21 cellular contexts compared by ENCODE assay signal in the genomic region with DNA sequence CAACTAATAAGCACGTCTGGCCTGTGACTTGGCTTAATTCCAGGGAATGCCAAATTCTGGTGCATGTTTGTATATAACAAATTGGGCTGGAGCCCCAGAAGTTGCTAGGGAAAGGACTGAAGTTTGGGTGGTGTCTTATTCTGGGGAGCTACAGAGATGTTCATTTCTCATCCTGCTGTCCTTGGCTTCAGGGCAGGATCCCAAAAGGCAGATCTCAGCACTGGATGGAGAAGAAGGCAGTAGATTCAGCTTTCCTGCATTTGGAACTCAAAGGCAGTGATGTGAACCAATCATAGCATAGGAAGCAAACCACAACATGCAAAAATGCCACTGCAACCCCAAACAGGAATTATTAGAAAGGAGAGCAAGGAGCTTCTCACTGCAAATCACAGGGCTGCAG.
DNase-seq lines count a peak whose midpoint lies in the region; ATAC-seq and TF ChIP-seq lines count a peak whose summit lies in the region.
"Had no signal": no experiment of that assay in that cellular context is flagged by ENCODE, and none has a peak within 500 bp of the region (broad histone marks: within the 10 kb centered on the region; RNA-seq: fewer than 3 reads in every experiment).

No MANE protein-coding gene starts in this region.

- H3K4me1 Mint-ChIP-seq in neural crest cell: peaks cover 18% of the 10 kb centered on the region
- H3K4me1 Mint-ChIP-seq: B cell had no signal

- no peak overlapping the region for H2BK5ac ChIP-seq in IMR-90 (ENCODE audit: low read depth, low read length, poor library complexity, severe bottlenecking)

- peak overlapping the region; percentile 31 for H3K4ac ChIP-seq in IMR-90 (ENCODE audit: low read depth, low read length)

- in situ Hi-C loops in IMR-90 (cut with MboI; ENCODE audit: low sequenced_read_pairs) (no loop called here), G401 (cut with HindIII; ENCODE audit: low sequenced_read_pairs) (no loop called here)

- H2BK15ac ChIP-seq in IMR-90 (ENCODE audit: low read depth, low read length): peak overlapping the region; percentile 6; the same call in 2 of the 3 replicates

- no TSS peak for BruUV-seq in IMR-90 (replicated peaks; lab: Mats Ljungman, UMichigan)

- H3K27me3 ChIP-seq in IMR-90 (ENCODE audit: control insufficient read depth, insufficient read depth, low read length): no peaks in the 10 kb centered on the region
- no peaks in the 10 kb centered on the region for H3K27me3 ChIP-seq in vagina
- H3K27me3 ChIP-seq: BLaER1 treated with 17β-estradiol and CSF1 and Interleukin-3, amounts not matched to agents 10 nM and 100 nM had no signal

- TF ChIP-seq RAD21 in IMR-90 (IDR thresholded peaks at IDR 0.05; ENCODE audit: low read length): no peak

- no peak overlapping the region for H4K5ac ChIP-seq in IMR-90 (ENCODE audit: low read depth, low read length)

- no peak overlapping the region for H3K4me2 ChIP-seq in IMR-90 (ENCODE audit: low read depth, low read length)
- H3K4me2 ChIP-seq: A549; BLaER1 treated with 17β-estradiol and CSF1 and Interleukin-3, amounts not matched to agents 10 nM and 100 nM had no signal

- H4K91ac ChIP-seq in IMR-90 (ENCODE audit: insufficient read depth, low read depth, low read length): peak overlapping the region; percentile 44; the same call in 1 of the 2 replicates

- H3K9ac ChIP-seq in IMR-90 (ENCODE audit: low read depth, low read length): no peak overlapping the region
- H3K9ac ChIP-seq: BLaER1 treated with 17β-estradiol and CSF1 and Interleukin-3, amounts not matched to agents 10 nM and 100 nM had no signal

- intact Hi-C loops in Right ventricle myocardium superior (cut with DNase I) (no loop called here), left cardiac atrium (cut with DNase I) (no loop called here), IMR-90 (cut with micrococcal nuclease) (loop anchor here (5.0 kb wide), 1 partner anchor 165 kb away; no protein-coding TSS in a partner anchor), vagina (cut with DNase I) (no loop called here)

- no CpG with 5 or more reads among the region's 1 CpG for WGBS in IMR-90 (ENCODE audit: extremely low coverage in 2 of 2, insufficient read length in 1 of 2), 2 experiments

- H3K9me3 ChIP-seq in IMR-90 (ENCODE audit: control insufficient read depth, insufficient read depth, low read length): no peaks in the 10 kb centered on the region
- no peaks in the 10 kb centered on the region for H3K9me3 ChIP-seq in vagina
- H3K9me3 ChIP-seq: BLaER1 treated with 17β-estradiol and CSF1 and Interleukin-3, amounts not matched to agents 10 nM and 100 nM; Caco-2 had no signal

- H2AK5ac ChIP-seq in IMR-90 (ENCODE audit: low read depth, low read length): 0 out of 2 replicates have a peak overlapping the region, but pooled peaks have one; percentile 5

- H3K27ac ChIP-seq in IMR-90 (ENCODE audit: insufficient read depth, low read length): no peak overlapping the region
- H3K27ac ChIP-seq in vagina: no peak overlapping the region
- H3K27ac ChIP-seq: 22Rv1; A549; BLaER1 treated with 17β-estradiol and CSF1 and Interleukin-3, amounts not matched to agents 10 nM and 100 nM; C4-2B had no signal

- H3K27ac Mint-ChIP-seq in neural crest cell (ENCODE audit: unreplicated experiment): peak overlapping the region; percentile 29
- H3K27ac Mint-ChIP-seq: B cell; CD4-positive, alpha-beta T cell; CD8-positive, alpha-beta T cell had no signal

- TF ChIP-seq CTCF in IMR-90 (conservative IDR thresholded peaks at IDR 0.05; ENCODE audit: low read depth, low read length) (no peak), neural crest cell (conservative IDR thresholded peaks at IDR 0.05) (no peak), vagina (IDR thresholded peaks at IDR 0.05) (no peak)

- peak overlapping the region; percentile 59 for H2BK120ac ChIP-seq in IMR-90 (ENCODE audit: low read depth, low read length)

- dilution Hi-C loops in IMR-90 (cut with HindIII; ENCODE audit: low sequenced_read_pairs, unreplicated experiment): no loop called here

- DNase-seq in Right ventricle myocardium superior (no peak), left cardiac atrium (no peak), IMR-90 (no peak), neural crest cell (ENCODE audit: low read depth, low spot score) (no peak), vagina (ENCODE audit: extremely low spot score in 2 of 2) (no peak), G401 (ENCODE audit: low spot score) (no peak)
- DNase-seq: AML-193; Caco-2; Calu3; CD4-positive, alpha-beta T cell; CD8-positive, alpha-beta T cell; DMS79; DND-41; EL; GF-D8 had no signal

- ATAC-seq in Right ventricle myocardium superior (ENCODE audit: poor library complexity) (peak; percentile 3), left cardiac atrium (no peak), IMR-90 (ENCODE audit: low read depth) (no peak), SK-N-SH treated with all-trans-retinoic acid at 6 μM for 48 hours (peak; percentile 5; the same call in 1 of the 3 replicates)
- ATAC-seq: A549; CD8-positive, alpha-beta T cell had no signal

- H3K4me1 ChIP-seq in IMR-90 (ENCODE audit: control insufficient read depth, insufficient read depth, low read length) (peaks cover 26% of the 10 kb centered on the region), vagina (no peaks in the 10 kb centered on the region)

- H3K9me3 Mint-ChIP-seq in neural crest cell: peaks cover 10% of the 10 kb centered on the region
- H3K9me3 Mint-ChIP-seq: CD4-positive, alpha-beta T cell; CD8-positive, alpha-beta T cell had no signal

- H3K4me3 Mint-ChIP-seq in neural crest cell: no peak overlapping the region
- H3K4me3 Mint-ChIP-seq: B cell; CD4-positive, alpha-beta T cell; CD8-positive, alpha-beta T cell had no signal

- H3K56ac ChIP-seq in IMR-90 (ENCODE audit: extremely low read depth, insufficient read depth, low read length): no peak overlapping the region

- no peaks in the 10 kb centered on the region for H3K36me3 ChIP-seq in IMR-90 (ENCODE audit: control insufficient read depth, insufficient read depth, low read length)
- no peaks in the 10 kb centered on the region for H3K36me3 ChIP-seq in vagina
- H3K36me3 ChIP-seq: BLaER1 treated with 17β-estradiol and CSF1 and Interleukin-3, amounts not matched to agents 10 nM and 100 nM had no signal

- H3K18ac ChIP-seq in IMR-90 (ENCODE audit: low read depth, low read length): peak overlapping the region; percentile 43; the same call in 1 of the 2 replicates

- H2AK9ac ChIP-seq in IMR-90 (replicated peaks; ENCODE audit: low read depth, low read length, poor library complexity): no peak overlapping the region

- H2AFZ ChIP-seq in IMR-90 (replicated peaks; ENCODE audit: low read length, poor library complexity): peak overlapping the region; percentile 9

- peaks cover 20% of the 10 kb centered on the region for H3K9me1 ChIP-seq in IMR-90 (ENCODE audit: insufficient read depth, low read length)

- H2BK20ac ChIP-seq in IMR-90 (ENCODE audit: low read depth, low read length): peak overlapping the region; percentile 31; the same call in 1 of the 2 replicates

- POLR2A ChIA-PET in IMR-90 (lab: Charles Lee; ENCODE audit: unreplicated experiment): interaction anchor here (0.6 kb wide), 1 partner anchor 103 kb away, joined by 5 read pairs; no protein-coding TSS in a partner anchor

- H3K27me3 Mint-ChIP-seq in neural crest cell (ENCODE audit: low read depth): no peaks in the 10 kb centered on the region

- H3K4me3 ChIP-seq in IMR-90 (ENCODE audit: insufficient read depth, low read depth, low read length) (no peak overlapping the region), vagina (no peak overlapping the region)
- H3K4me3 ChIP-seq: A549; BLaER1 treated with 17β-estradiol and CSF1 and Interleukin-3, amounts not matched to agents 10 nM and 100 nM had no signal

- CTCF ChIA-PET in IMR-90 (lab: Yijun Ruan, JAX): no interaction called here

- no peaks in the 10 kb centered on the region for H4K20me1 ChIP-seq in IMR-90 (ENCODE audit: insufficient read depth, low read length)
- H4K20me1 ChIP-seq: BLaER1 treated with 17β-estradiol and CSF1 and Interleukin-3, amounts not matched to agents 10 nM and 100 nM had no signal

- H3K79me1 ChIP-seq in IMR-90 (ENCODE audit: low read depth in 1 of 2, low read length in 2 of 2): no peaks in the 10 kb centered on the region

- no peak overlapping the region for H4K8ac ChIP-seq in IMR-90 (ENCODE audit: low read depth in 2 of 2, low read length in 2 of 2)

- H3K36me3 Mint-ChIP-seq in neural crest cell (ENCODE audit: low read depth): peaks cover 5% of the 10 kb centered on the region
- H3K36me3 Mint-ChIP-seq: CD8-positive, alpha-beta T cell had no signal

- TF ChIP-seq POLR2A in IMR-90 (IDR thresholded peaks at IDR 0.05; ENCODE audit: low read depth, low read length) (no peak), vagina (IDR thresholded peaks at IDR 0.05) (no peak)

- H3K14ac ChIP-seq in IMR-90 (replicated peaks; ENCODE audit: low read depth, low read length): peak overlapping the region; percentile 74; the same call in 1 of the 2 replicates

- H3K23ac ChIP-seq in IMR-90 (ENCODE audit: low read depth, low read length): peak overlapping the region; percentile 44; the same call in 1 of the 2 replicates

TF ChIP-seq in IMR-90, 13 proteins besides CTCF, POLR2A, EP300 and RAD21:
- TF ChIP-seq RFX5 (IDR thresholded peaks at IDR 0.05; ENCODE audit: low read depth, low read length): no peak
- TF ChIP-seq, protein P1, sequence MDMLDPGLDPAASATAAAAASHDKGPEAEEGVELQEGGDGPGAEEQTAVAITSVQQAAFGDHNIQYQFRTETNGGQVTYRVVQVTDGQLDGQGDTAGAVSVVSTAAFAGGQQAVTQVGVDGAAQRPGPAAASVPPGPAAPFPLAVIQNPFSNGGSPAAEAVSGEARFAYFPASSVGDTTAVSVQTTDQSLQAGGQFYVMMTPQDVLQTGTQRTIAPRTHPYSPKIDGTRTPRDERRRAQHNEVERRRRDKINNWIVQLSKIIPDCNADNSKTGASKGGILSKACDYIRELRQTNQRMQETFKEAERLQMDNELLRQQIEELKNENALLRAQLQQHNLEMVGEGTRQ (IDR thresholded peaks at IDR 0.05; ENCODE audit: low read depth, low read length): no peak

TF ChIP-seq in SK-N-SH treated with all-trans-retinoic acid at 6 μM for 48 hours, 23 proteins besides CTCF, POLR2A, EP300 and RAD21 (continues in another document):
- TF ChIP-seq ZFP30 (CRISPR knock-in tag; IDR thresholded peaks at IDR 0.05) (no peak), ZNF70 (CRISPR knock-in tag; IDR thresholded peaks at IDR 0.05) (peak; percentile 94), ZFP3 (CRISPR knock-in tag; IDR thresholded peaks at IDR 0.05) (no peak)
- TF ChIP-seq, protein P2, sequence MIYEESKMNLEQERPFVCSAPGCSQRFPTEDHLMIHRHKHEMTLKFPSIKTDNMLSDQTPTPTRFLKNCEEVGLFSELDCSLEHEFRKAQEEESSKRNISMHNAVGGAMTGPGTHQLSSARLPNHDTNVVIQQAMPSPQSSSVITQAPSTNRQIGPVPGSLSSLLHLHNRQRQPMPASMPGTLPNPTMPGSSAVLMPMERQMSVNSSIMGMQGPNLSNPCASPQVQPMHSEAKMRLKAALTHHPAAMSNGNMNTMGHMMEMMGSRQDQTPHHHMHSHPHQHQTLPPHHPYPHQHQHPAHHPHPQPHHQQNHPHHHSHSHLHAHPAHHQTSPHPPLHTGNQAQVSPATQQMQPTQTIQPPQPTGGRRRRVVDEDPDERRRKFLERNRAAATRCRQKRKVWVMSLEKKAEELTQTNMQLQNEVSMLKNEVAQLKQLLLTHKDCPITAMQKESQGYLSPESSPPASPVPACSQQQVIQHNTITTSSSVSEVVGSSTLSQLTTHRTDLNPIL (CRISPR knock-in tag; IDR thresholded peaks at IDR 0.05; ENCODE audit: low read depth): no peak

Comparison
In these comparisons a context has a peak if more than half of its experiments do, and no peak if none do; other contexts are left out.
1. ATAC-seq: peak in Right ventricle myocardium superior (single experiment) and SK-N-SH treated with all-trans-retinoic acid at 6 μM for 48 hours (single experiment); none in left cardiac atrium (0 of 2) and IMR-90 (single experiment).